ENCODE assay signal across 8 cellular contexts in genomic region chr1:144103156-144103880, GRCh38.
A peak's percentile ranks its signal among the peaks of the same experiment; 100 is the strongest.
DNase-seq lines count a peak whose midpoint lies in the region; ATAC-seq and TF ChIP-seq lines count a peak whose summit lies in the region.
"Not testable (repeated sequence)": the region's sequence is repeated elsewhere in the genome, so short reads cannot be mapped to it uniquely, and the experiment has no call there.

No MANE protein-coding gene starts in this region.

- not testable (repeated sequence) for H3K4me1 Mint-ChIP-seq in GM23338; naive thymus-derived CD8-positive, alpha-beta T cell; type B pancreatic cell (ENCODE audit: unreplicated experiment)

- not testable (repeated sequence) for H3K4me3 Mint-ChIP-seq in GM23338; naive thymus-derived CD8-positive, alpha-beta T cell; type B pancreatic cell

- H2AFZ ChIP-seq in GM23338: not testable (repeated sequence)

- H3K27ac Mint-ChIP-seq in GM23338; naive thymus-derived CD8-positive, alpha-beta T cell; type B pancreatic cell: not testable (repeated sequence)

- not testable (repeated sequence) for H3K9me2 ChIP-seq in GM23338 (ENCODE audit: insufficient read depth)

- H3K36me3 Mint-ChIP-seq in GM23338 (ENCODE audit: low read depth); naive thymus-derived CD8-positive, alpha-beta T cell; type B pancreatic cell: not testable (repeated sequence)

- H3K9me3 ChIP-seq in WERI-Rb-1 (ENCODE audit: severe bottlenecking) (peaks cover 30% of the 10 kb centered on the region), ascending aorta (peaks cover 4 to 13% of the 10 kb centered on the region in 2 donors)

- H3K4me1 ChIP-seq in GM23338 (ENCODE audit: insufficient read depth); ascending aorta: not testable (repeated sequence)

- not testable (repeated sequence) for H3K27ac ChIP-seq in GM23338 (ENCODE audit: low read depth); WERI-Rb-1; ascending aorta

- H3K4me2 ChIP-seq in GM23338: not testable (repeated sequence)

- H4K20me1 ChIP-seq in GM23338 (replicated peaks; ENCODE audit: insufficient read depth): not testable (repeated sequence)

- not testable (repeated sequence) for H3K9me3 Mint-ChIP-seq in GM23338; naive thymus-derived CD8-positive, alpha-beta T cell; type B pancreatic cell

- not testable (repeated sequence) for TF ChIP-seq CTCF in GM23338 (conservative IDR thresholded peaks at IDR 0.05; ENCODE audit: low read depth in 2 of 2); WERI-Rb-1 (IDR thresholded peaks at IDR 0.05; ENCODE audit: low read depth, low read length); ascending aorta (IDR thresholded peaks at IDR 0.05); type B pancreatic cell (conservative IDR thresholded peaks at IDR 0.05)

- not testable (repeated sequence) for H3K36me3 ChIP-seq in GM23338 (ENCODE audit: insufficient read depth); WERI-Rb-1; ascending aorta

- H3K27me3 ChIP-seq in GM23338 (ENCODE audit: insufficient read depth); ascending aorta: not testable (repeated sequence)
- H3K27me3 ChIP-seq in WERI-Rb-1 (ENCODE audit: insufficient read depth, low read depth, severe bottlenecking): peaks cover 17% of the 10 kb centered on the region

- intact Hi-C loops in ascending aorta (cut with DNase I); Right ventricle myocardium superior (cut with DNase I): not testable (repeated sequence)

- H3K4me3 ChIP-seq in GM23338; WERI-Rb-1 (ENCODE audit: low read depth, low read length); ascending aorta: not testable (repeated sequence)

- POLR2A ChIA-PET in naive thymus-derived CD8-positive, alpha-beta T cell (lab: Charles Lee): not testable (repeated sequence)

- not testable (repeated sequence) for H3K27me3 Mint-ChIP-seq in GM23338 (ENCODE audit: insufficient read depth, low read depth, poor library complexity); naive thymus-derived CD8-positive, alpha-beta T cell; type B pancreatic cell

- not testable (repeated sequence) for H3F3A ChIP-seq in GM23338 (replicated peaks; ENCODE audit: low read depth)

- DNase-seq in GM23338 (ENCODE audit: low spot score) (peak; percentile 1), WERI-Rb-1 (peak; percentile 78), activated T-cell treated with anti-CD3 and anti-CD28 coated beads for 4 hours (peak; percentile 28), ascending aorta (ENCODE audit: low spot score in 2 of 2) (peak; percentile 26 to 84), Right ventricle myocardium superior (peak; percentile 80), type B pancreatic cell (ENCODE audit: extremely low spot score, unreplicated experiment) (peak; percentile 98)
- peak in 9 of 10 donors; percentile 6 to 79 (median 44) for DNase-seq in naive thymus-derived CD8-positive, alpha-beta T cell
- peak; percentile 46 for DNase-seq in stimulated activated CD4-positive, alpha-beta T cell treated with anti-CD3 and anti-CD28 coated beads, Interleukin-1b, Interleukin-23, amount 100 ng/mL, for 48 hours

- ATAC-seq in GM23338; Right ventricle myocardium superior (ENCODE audit: poor library complexity); naive thymus-derived CD8-positive, alpha-beta T cell: not testable (repeated sequence)

- not testable (repeated sequence) for H3K79me2 ChIP-seq in GM23338 (replicated peaks; ENCODE audit: insufficient read depth)

Comparison
In these comparisons a context has a peak if more than half of its experiments do, and no peak if none do; other contexts are left out.
1. DNase-seq: peak in every context shown above with its lines; median percentile 98 in type B pancreatic cell; 80 in Right ventricle myocardium superior; 78 in WERI-Rb-1; 55 in ascending aorta; 46 in stimulated activated CD4-positive, alpha-beta T cell treated with anti-CD3 and anti-CD28 coated beads, Interleukin-1b, Interleukin-23, amount 100 ng/mL, for 48 hours; 44 in naive thymus-derived CD8-positive, alpha-beta T cell; 28 in activated T-cell treated with anti-CD3 and anti-CD28 coated beads for 4 hours; 1 in GM23338.